Comparison of ENCODE assay signal across 17 cellular contexts in genomic region chr19:41595890-41596280, GRCh38. TPM values are rescaled to one million over a fixed set of nuclear protein-coding genes. Genes with fewer than 3 reads are reported as not detected.
DNase-seq lines count a peak whose midpoint lies in the region; ATAC-seq, FAIRE-seq and TF ChIP-seq lines count a peak whose summit lies in the region.
"Had no signal": no experiment of that assay in that cellular context is flagged by ENCODE, and none has a peak within 500 bp of the region (broad histone marks: within the 10 kb centered on the region; RNA-seq: fewer than 3 reads in every experiment).

No MANE protein-coding gene starts in this region.

- H3K9me3 Mint-ChIP-seq in osteocyte (ENCODE audit: unreplicated experiment), result no peaks in the 10 kb centered on the region
- H3K9me3 Mint-ChIP-seq: CD4-positive, CD25-positive, alpha-beta regulatory T cell; CD8-positive, alpha-beta T cell; HFFc6 had no signal

- H3K36me3 ChIP-seq in left ventricle myocardium inferior, result no peaks in the 10 kb centered on the region
- H3K36me3 ChIP-seq: BLaER1, HAP-1 had no signal

- no peak for ATAC-seq in activated CD4-positive, CD25-positive, alpha-beta regulatory T cell treated with anti-CD3 and anti-CD28 coated beads, Interleukin-2, amount 50 U/mL, for 24 hours

- no peak overlapping the region for H3K27ac Mint-ChIP-seq in osteocyte (ENCODE audit: unreplicated experiment)
- H3K27ac Mint-ChIP-seq: B cell; CD8-positive, alpha-beta T cell; HFFc6 had no signal

- H3K9me3 ChIP-seq in left ventricle myocardium inferior (replicated peaks), result peaks cover 20% of the 10 kb centered on the region
- H3K9me3 ChIP-seq: BLaER1, Caco-2, HAP-1 had no signal

- H3K27me3 Mint-ChIP-seq in osteocyte (ENCODE audit: unreplicated experiment), result peaks cover 7% of the 10 kb centered on the region

- H3K27ac ChIP-seq in left ventricle myocardium inferior (replicated peaks), result no peak overlapping the region
- H3K27ac ChIP-seq: 22Rv1, BLaER1, C4-2B had no signal

- H3K4me3 Mint-ChIP-seq in osteocyte (ENCODE audit: unreplicated experiment), result no peak overlapping the region
- H3K4me3 Mint-ChIP-seq: B cell; CD4-positive, CD25-positive, alpha-beta regulatory T cell; CD8-positive, alpha-beta T cell; HFFc6 had no signal

- intact Hi-C loops in cardiac septum (cut with DNase I) (no loop called here), left ventricle myocardium inferior (cut with micrococcal nuclease) (no loop called here)

- no peaks in the 10 kb centered on the region for H3K4me1 ChIP-seq in left ventricle myocardium inferior
- H3K4me1 ChIP-seq: BLaER1, Caco-2, HAP-1 had no signal

- peak; percentile 14 for DNase-seq in activated CD4-positive, CD25-positive, alpha-beta regulatory T cell treated with anti-CD3 and anti-CD28 coated beads, Interleukin-2, amount 50 U/mL, for 72 hours
- DNase-seq in cardiac septum (ENCODE audit: low spot score) (peak; percentile 38), left ventricle myocardium inferior (no peak), osteocyte (ENCODE audit: extremely low spot score, unreplicated experiment) (peak; percentile 73), HuH-7.5 (ENCODE audit: low spot score) (no peak), HTR-8/SVneo (ENCODE audit: insufficient read length, low spot score) (no peak)
- DNase-seq: GOT3 had no signal

- no peak overlapping the region for H3K4me3 ChIP-seq in left ventricle myocardium inferior
- H3K4me3 ChIP-seq: BLaER1, HAP-1 had no signal

- no peaks in the 10 kb centered on the region for H3K4me1 Mint-ChIP-seq in osteocyte (ENCODE audit: unreplicated experiment)

- TF ChIP-seq CTCF in left ventricle myocardium inferior (IDR thresholded peaks at IDR 0.05; ENCODE audit: borderline replicate concordance) (no peak), osteocyte (IDR thresholded peaks at IDR 0.05) (no peak)

- FAIRE-seq in HTR-8/SVneo (lab: Jason Lieb, UNC), result no peak

- no peaks in the 10 kb centered on the region for H3K36me3 Mint-ChIP-seq in osteocyte (ENCODE audit: unreplicated experiment)
- H3K36me3 Mint-ChIP-seq: CD4-positive, CD25-positive, alpha-beta regulatory T cell; CD8-positive, alpha-beta T cell had no signal

- H3K27me3 ChIP-seq in left ventricle myocardium inferior (ENCODE audit: low read depth), result peaks cover 68% of the 10 kb centered on the region
- H3K27me3 ChIP-seq: BLaER1 had no signal

RNA-seq across cellular contexts. Expression of gene CEACAM21, which starts 19.9 kb away (rescaled TPM):
- 0.27 TPM for total RNA-seq in cardiac septum
- total RNA-seq in left ventricle myocardium inferior, result 0.60 TPM
- total RNA-seq in osteocyte, result not detected in 2 replicates
- total RNA-seq: Caco-2, HFFc6 had no signal

RNA-seq across cellular contexts. Expression of gene CEACAM4, which starts 31.0 kb away (rescaled TPM):
- total RNA-seq in cardiac septum (0.51 TPM), left ventricle myocardium inferior (0.25 TPM), osteocyte (not detected in 2 replicates)
- total RNA-seq: B cell; Caco-2; CD8-positive, alpha-beta T cell; HFFc6 had no signal

Comparison
In these comparisons a context has a peak if more than half of its experiments do, and no peak if none do; other contexts are left out.
1. DNase-seq: peak in activated CD4-positive, CD25-positive, alpha-beta regulatory T cell treated with anti-CD3 and anti-CD28 coated beads, Interleukin-2, amount 50 U/mL, for 72 hours (single experiment), cardiac septum (single experiment) and osteocyte (single experiment); none in left ventricle myocardium inferior (single experiment), HuH-7.5 (single experiment) and HTR-8/SVneo (single experiment).